In the genomic region with DNA sequence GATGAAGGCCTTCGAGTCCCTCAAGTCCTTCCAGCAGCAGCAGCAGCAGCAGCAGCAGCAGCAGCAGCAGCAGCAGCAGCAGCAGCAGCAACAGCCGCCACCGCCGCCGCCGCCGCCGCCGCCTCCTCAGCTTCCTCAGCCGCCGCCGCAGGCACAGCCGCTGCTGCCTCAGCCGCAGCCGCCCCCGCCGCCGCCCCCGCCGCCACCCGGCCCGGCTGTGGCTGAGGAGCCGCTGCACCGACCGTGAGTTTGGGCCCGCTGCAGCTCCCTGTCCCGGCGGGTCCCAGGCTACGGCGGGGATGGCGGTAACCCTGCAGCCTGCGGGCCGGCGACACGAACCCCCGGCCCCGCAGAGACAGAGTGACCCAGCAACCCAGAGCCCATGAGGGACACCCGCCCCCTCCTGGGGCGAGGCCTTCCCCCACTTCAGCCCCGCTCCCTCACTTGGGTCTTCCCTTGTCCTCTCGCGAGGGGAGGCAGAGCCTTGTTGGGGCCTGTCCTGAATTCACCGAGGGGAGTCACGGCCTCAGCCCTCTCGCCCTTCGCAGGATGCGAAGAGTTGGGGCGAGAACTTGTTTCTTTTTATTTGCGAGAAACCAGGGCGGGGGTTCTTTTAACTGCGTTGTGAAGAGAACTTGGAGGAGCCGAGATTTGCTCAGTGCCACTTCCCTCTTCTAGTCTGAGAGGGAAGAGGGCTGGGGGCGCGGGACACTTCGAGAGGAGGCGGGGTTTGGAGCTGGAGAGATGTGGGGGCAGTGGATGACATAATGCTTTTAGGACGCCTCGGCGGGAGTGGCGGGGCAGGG, we compare ENCODE assay signal across 8 cellular contexts. TPM values are rescaled to one million over a fixed set of nuclear protein-coding genes. Genes with fewer than 3 reads are reported as not detected.
A peak's percentile ranks its signal among the peaks of the same experiment; 100 is the strongest.
DNase-seq lines count a peak whose midpoint lies in the region; ATAC-seq, FAIRE-seq and TF ChIP-seq lines count a peak whose summit lies in the region.

No MANE protein-coding gene starts in this region.

- peak overlapping the region; percentile 94 to 96 (median 95) for H3K4me3 Mint-ChIP-seq in nephron

- ATAC-seq in GM19328 (IDR thresholded peaks at IDR 0.05; ENCODE audit: unreplicated experiment), result no peak

- H3K9me3 ChIP-seq in OCI-LY7 (ENCODE audit: low read length) (no peaks in the 10 kb centered on the region), testis (no peaks in the 10 kb centered on the region)

- no peaks in the 10 kb centered on the region for H3K9me2 ChIP-seq in OCI-LY7 (ENCODE audit: insufficient read depth, low read length)

- BruUV-seq in OCI-LY7 (replicated peaks; lab: Mats Ljungman, UMichigan), result no TSS peak

- H4K20me1 ChIP-seq in OCI-LY7 (ENCODE audit: insufficient read depth, low read length), result no peaks in the 10 kb centered on the region

- WGBS in testis, 2 donors, result 1% methylated on average over 21 to 32 of the region's 60 CpGs

- peak overlapping the region; percentile 24; the same call in 1 of the 2 replicates for H2AFZ ChIP-seq in OCI-LY7 (ENCODE audit: low read length)

- CTCF ChIA-PET in OCI-LY7 (lab: Charles Lee; ENCODE audit: unreplicated experiment), result no interaction called here

- H3K36me3 ChIP-seq in OCI-LY7 (ENCODE audit: insufficient read depth, low read length), result peaks cover 4% of the 10 kb centered on the region
- no peaks in the 10 kb centered on the region for H3K36me3 ChIP-seq in testis (ENCODE audit: low read depth, missing control alignments)

- peak overlapping the region; percentile 94 for H3K4me2 ChIP-seq in OCI-LY7 (ENCODE audit: low read length)

- no peaks in the 10 kb centered on the region for H3K27me3 ChIP-seq in testis

- H3K27ac Mint-ChIP-seq in nephron, result peak overlapping the region; percentile 72 to 98 (median 98)

- H3K27ac ChIP-seq in OCI-LY7 (ENCODE audit: low read depth, low read length, poor library complexity, severe bottlenecking), result peak overlapping the region; percentile 82
- H3K27ac ChIP-seq in testis, result peak overlapping the region; percentile 91 to 93

- intact Hi-C loops in OCI-LY7 (cut with micrococcal nuclease; ENCODE audit: unreplicated experiment), result loop anchor here (1.0 to 2.0 kb wide), 2 partner anchors 28 to 112 kb away; a partner anchor contains a TSS
- intact Hi-C loops in testis (cut with DNase I; ENCODE audit: low total_unique reads), result no loop called here

- peaks cover 51% of the 10 kb centered on the region for H3K79me2 ChIP-seq in OCI-LY7 (ENCODE audit: insufficient read depth, low read depth, low read length)

- no peak for TF ChIP-seq CTCF in OCI-LY7 (conservative IDR thresholded peaks at IDR 0.05; ENCODE audit: low read length)
- TF ChIP-seq CTCF in nephron (IDR thresholded peaks at IDR 0.05; ENCODE audit: unreplicated experiment in 3 of 3), result no peak
- no peak for TF ChIP-seq CTCF in testis (IDR thresholded peaks at IDR 0.05)

- FAIRE-seq in GM12892 (lab: Jason Lieb, UNC), result peak; percentile 82

- H3K27me3 Mint-ChIP-seq in nephron (ENCODE audit: low read depth), result peaks cover 6% of the 10 kb centered on the region

- H3K9me3 Mint-ChIP-seq in nephron, result no peaks in the 10 kb centered on the region

- H3K4me1 Mint-ChIP-seq in nephron, result peaks cover 21% of the 10 kb centered on the region

- POLR2A ChIA-PET in OCI-LY7 (lab: Charles Lee), result interaction anchor here (0.6 to 1.1 kb wide), 3 partner anchors 10 to 28 kb away, joined by 3 to 4 read pairs (median 3); no protein-coding TSS in a partner anchor

- H3K4me1 ChIP-seq in OCI-LY7 (ENCODE audit: insufficient read depth, low read length, poor library complexity, severe bottlenecking), result peaks cover 34% of the 10 kb centered on the region
- peaks cover 18% of the 10 kb centered on the region for H3K4me1 ChIP-seq in testis

- TF ChIP-seq POLR2A in GM12892 (IDR thresholded peaks at IDR 0.05; ENCODE audit: low read depth, low read length) (peak; percentile 85), testis (IDR thresholded peaks at IDR 0.05) (no peak)

- H3K4me3 ChIP-seq in OCI-LY7 (ENCODE audit: low read depth, low read length, poor library complexity, severe bottlenecking), result peak overlapping the region; percentile 100
- H3K4me3 ChIP-seq in testis, result peak overlapping the region; percentile 83 to 92

- DNase-seq in GM12892 (ENCODE audit: insufficient read length), result no peak
- peak; percentile 24 for DNase-seq in HS-5 (ENCODE audit: low read depth)
- DNase-seq in OCI-LY7 (ENCODE audit: low spot score), result peak; percentile 68
- DNase-seq in activated T-helper 1 cell treated with Interleukin-2 at 50 U/mL for 16 hours (ENCODE audit: low read depth), result peak; percentile 3
- DNase-seq in fibroblast of gingiva (ENCODE audit: low read depth), result peak; percentile 34
- DNase-seq in testis, result peak; percentile 86

- H3K36me3 Mint-ChIP-seq in nephron (ENCODE audit: low read depth), result peaks cover 8% of the 10 kb centered on the region

RNA-seq across cellular contexts. Expression of a gene that starts 0.6 kb away (rescaled TPM):
- polyA plus RNA-seq in GM12892 (2012; ENCODE audit: missing spikeins), result 65.2 TPM
- 36.4 and 41.2 TPM in 2 replicates for total RNA-seq in OCI-LY7 (2014; rRNA removed; shearing (Covaris generic))
- total RNA-seq in OCI-LY7 (2022) (91.3 and 108 TPM in 2 replicates), testis (100 to 1,000 TPM; 146 to 168 TPM)
- 45.2 TPM for polyA plus RNA-seq in testis (ENCODE audit: insufficient read depth, low read depth, low replicate concordance)

RNA-seq across cellular contexts. Expression of a gene that starts 0.7 kb away (rescaled TPM):
- not detected for polyA plus RNA-seq in GM12892 (2012; ENCODE audit: missing spikeins)
- not detected in 2 replicates for total RNA-seq in OCI-LY7 (2014; rRNA removed; shearing (Covaris generic))
- not detected in 2 replicates for total RNA-seq in OCI-LY7 (2022)
- not detected for total RNA-seq in testis
- not detected for polyA plus RNA-seq in testis (ENCODE audit: insufficient read depth, low read depth, low replicate concordance)
